Comparison of ENCODE assay signal across 8 cellular contexts in genomic region chr1:230424440-230425251, GRCh38. TPM values are rescaled to one million over a fixed set of nuclear protein-coding genes. Genes with fewer than 3 reads are reported as not detected.
DNase-seq lines count a peak whose midpoint lies in the region; ATAC-seq and TF ChIP-seq lines count a peak whose summit lies in the region.

No MANE protein-coding gene starts in this region.

- TF ChIP-seq CTCF in nephron progenitor cell (IDR thresholded peaks at IDR 0.05): no peak

- H3K9me3 ChIP-seq in aorta (ENCODE audit: control insufficient read depth, low read length): no peaks in the 10 kb centered on the region

- H3K27ac ChIP-seq in aorta (ENCODE audit: low read depth in 1 of 2, low read length in 2 of 2): no peak overlapping the region

- no peaks in the 10 kb centered on the region for H3K36me3 ChIP-seq in aorta (ENCODE audit: control insufficient read depth in 1 of 2, insufficient read depth in 2 of 2, low read length in 1 of 2)

- H3K27me3 Mint-ChIP-seq in nephron progenitor cell (ENCODE audit: low read depth, poor library complexity): peaks cover 82% of the 10 kb centered on the region

- peak overlapping the region; percentile 77 for H3K4me3 Mint-ChIP-seq in nephron progenitor cell

- peaks cover 24% of the 10 kb centered on the region for H3K4me1 Mint-ChIP-seq in nephron progenitor cell

- no peaks in the 10 kb centered on the region for H3K27me3 ChIP-seq in aorta (ENCODE audit: control insufficient read depth in 1 of 2, insufficient read depth in 2 of 2, low read length in 1 of 2)

- H3K36me3 Mint-ChIP-seq in nephron progenitor cell (ENCODE audit: low read depth): no peaks in the 10 kb centered on the region

- intact Hi-C loops in aorta (cut with DNase I): no loop called here

- H3K4me1 ChIP-seq in aorta (ENCODE audit: control insufficient read depth in 1 of 2, insufficient read depth in 2 of 2, low read length in 2 of 2): no peaks in the 10 kb centered on the region

- no peak overlapping the region for H3K27ac Mint-ChIP-seq in nephron progenitor cell

- H3K4me3 ChIP-seq in aorta (ENCODE audit: low read length in 2 of 2): no peak overlapping the region

- WGBS in aorta, 2 donors: 6 to 7% methylated on average over 30 of the region's 30 CpGs

- peaks cover 16% of the 10 kb centered on the region for H3K9me3 Mint-ChIP-seq in nephron progenitor cell

- peak; percentile 15 for DNase-seq in DMS153 (lab: John Stamatoyannopoulos, UW)
- peak; percentile 77 for DNase-seq in MV-4-11 (lab: John Stamatoyannopoulos, UW)
- DNase-seq in cerebellar cortex (ENCODE audit: low spot score): peak; percentile 50
- peak; percentile 25 for DNase-seq in nephron progenitor cell
- DNase-seq in aorta: no peak
- no peak for DNase-seq in left lobe of liver (ENCODE audit: low spot score)
- no peak for DNase-seq in globus pallidus (ENCODE audit: low spot score)
- DNase-seq in stimulated activated CD4-positive, alpha-beta T cell treated with anti-CD3 and anti-CD28 coated beads, Interleukin-4, amount 100 ng/mL, for 4 hours: no peak

- ATAC-seq in aorta (ENCODE audit: low FRiP score) (no peak), left lobe of liver (no peak)

RNA-seq across cellular contexts. Expression of gene PGBD5, which starts 1.5 kb away (rescaled TPM):
- total RNA-seq in aorta (under 1 TPM; 0.39 to 0.99 TPM), left lobe of liver (7.5 TPM)
- under 1 TPM; 0.31 to 0.75 TPM for polyA plus RNA-seq in aorta

Comparison
In these comparisons a context has a peak if more than half of its experiments do, and no peak if none do; other contexts are left out.
1. DNase-seq: peak in DMS153 (single experiment), MV-4-11 (single experiment), cerebellar cortex (single experiment) and nephron progenitor cell (single experiment); none in aorta (0 of 2), left lobe of liver (single experiment), globus pallidus (single experiment) and stimulated activated CD4-positive, alpha-beta T cell treated with anti-CD3 and anti-CD28 coated beads, Interleukin-4, amount 100 ng/mL, for 4 hours (0 of 2).